ENCODE assay signal across 9 cellular contexts in genomic region chr4:116180056-116180690, GRCh38.
A peak's percentile ranks its signal among the peaks of the same experiment; 100 is the strongest.
DNase-seq lines count a peak whose midpoint lies in the region; ATAC-seq, FAIRE-seq and TF ChIP-seq lines count a peak whose summit lies in the region.
"Had no signal": no experiment of that assay in that cellular context is flagged by ENCODE, and none has a peak within 500 bp of the region (broad histone marks: within the 10 kb centered on the region; RNA-seq: fewer than 3 reads in every experiment).

No MANE protein-coding gene starts in this region.

- no peaks in the 10 kb centered on the region for H3K79me2 ChIP-seq in hepatocyte
- H3K79me2 ChIP-seq: parathyroid adenoma had no signal

- TF ChIP-seq POLR2A in Peyer's patch (IDR thresholded peaks at IDR 0.05): no peak

- DNase-seq in D721Med (ENCODE audit: insufficient read length, low spot score): no peak
- peak; percentile 64 for DNase-seq in RKO (ENCODE audit: low spot score)
- peak; percentile 7 for DNase-seq in hepatocyte (ENCODE audit: low spot score)
- DNase-seq in Peyer's patch: no peak
- DNase-seq in NCI-H2196 (lab: John Stamatoyannopoulos, UW; ENCODE audit: unreplicated experiment): no peak

- 19% methylated on average over 2 of the region's 2 CpGs for WGBS in hepatocyte (ENCODE audit: low lambda C conversion rate, missing lambda C conversion rate)

- no peaks in the 10 kb centered on the region for H3K9me2 ChIP-seq in hepatocyte (replicated peaks; ENCODE audit: insufficient read depth)

- H3K4me1 ChIP-seq in hepatocyte (ENCODE audit: insufficient read depth): no peaks in the 10 kb centered on the region
- H3K4me1 ChIP-seq in Peyer's patch: no peaks in the 10 kb centered on the region
- H3K4me1 ChIP-seq: parathyroid adenoma had no signal

- H3K9me3 ChIP-seq in hepatocyte (ENCODE audit: low read depth): no peaks in the 10 kb centered on the region
- no peaks in the 10 kb centered on the region for H3K9me3 ChIP-seq in Peyer's patch

- peak overlapping the region; percentile 25 for H3K4me3 ChIP-seq in hepatocyte
- no peak overlapping the region for H3K4me3 ChIP-seq in Peyer's patch

- peak; percentile 87 for FAIRE-seq in D721Med (lab: Jason Lieb, UNC)

- TF ChIP-seq CTCF in D721Med (IDR thresholded peaks at IDR 0.05; ENCODE audit: insufficient read depth, missing control alignments): peak; percentile 71
- TF ChIP-seq CTCF in hepatocyte (IDR thresholded peaks at IDR 0.05; ENCODE audit: poor library complexity): peak; percentile 67
- TF ChIP-seq CTCF in Peyer's patch (IDR thresholded peaks at IDR 0.05): peak in 2 of 6 experiments; percentile 11 to 15

- H3K27me3 ChIP-seq in hepatocyte (no peaks in the 10 kb centered on the region), Peyer's patch (no peaks in the 10 kb centered on the region)

- H3K27ac ChIP-seq in hepatocyte (no peak overlapping the region), Peyer's patch (no peak overlapping the region)
- H3K27ac ChIP-seq: parathyroid adenoma had no signal

- no peaks in the 10 kb centered on the region for H4K20me1 ChIP-seq in hepatocyte (ENCODE audit: insufficient read depth, poor library complexity, severe bottlenecking)

- H2AFZ ChIP-seq in hepatocyte: peak overlapping the region; percentile 40
- H2AFZ ChIP-seq: parathyroid adenoma had no signal

- no peaks in the 10 kb centered on the region for H3K36me3 ChIP-seq in hepatocyte (replicated peaks; ENCODE audit: insufficient read depth, low read depth)
- no peaks in the 10 kb centered on the region for H3K36me3 ChIP-seq in Peyer's patch

- H3K4me2 ChIP-seq in hepatocyte: peak overlapping the region; percentile 67

- ATAC-seq in HG03432 (IDR thresholded peaks at IDR 0.05; ENCODE audit: unreplicated experiment) (peak; percentile 45), HG02623 (IDR thresholded peaks at IDR 0.05; ENCODE audit: unreplicated experiment) (no peak), GM21528 (IDR thresholded peaks at IDR 0.05; ENCODE audit: low FRiP score, unreplicated experiment) (no peak)

Comparison
In these comparisons a context has a peak if more than half of its experiments do, and no peak if none do; other contexts are left out.
1. DNase-seq: peak in RKO (single experiment) and hepatocyte (single experiment); none in D721Med (single experiment), Peyer's patch (0 of 3) and NCI-H2196 (single experiment).